In genomic region chr15:35078221-35078915, GRCh38 we compare ENCODE assay signal across 1 cellular context.
TF ChIP-seq lines count a peak whose summit lies in the region.

No MANE protein-coding gene starts in this region.

TF ChIP-seq in GM12878, 131 proteins besides CTCF, POLR2A, EP300 and RAD21 (continued from another document):
- TF ChIP-seq, protein P1, sequence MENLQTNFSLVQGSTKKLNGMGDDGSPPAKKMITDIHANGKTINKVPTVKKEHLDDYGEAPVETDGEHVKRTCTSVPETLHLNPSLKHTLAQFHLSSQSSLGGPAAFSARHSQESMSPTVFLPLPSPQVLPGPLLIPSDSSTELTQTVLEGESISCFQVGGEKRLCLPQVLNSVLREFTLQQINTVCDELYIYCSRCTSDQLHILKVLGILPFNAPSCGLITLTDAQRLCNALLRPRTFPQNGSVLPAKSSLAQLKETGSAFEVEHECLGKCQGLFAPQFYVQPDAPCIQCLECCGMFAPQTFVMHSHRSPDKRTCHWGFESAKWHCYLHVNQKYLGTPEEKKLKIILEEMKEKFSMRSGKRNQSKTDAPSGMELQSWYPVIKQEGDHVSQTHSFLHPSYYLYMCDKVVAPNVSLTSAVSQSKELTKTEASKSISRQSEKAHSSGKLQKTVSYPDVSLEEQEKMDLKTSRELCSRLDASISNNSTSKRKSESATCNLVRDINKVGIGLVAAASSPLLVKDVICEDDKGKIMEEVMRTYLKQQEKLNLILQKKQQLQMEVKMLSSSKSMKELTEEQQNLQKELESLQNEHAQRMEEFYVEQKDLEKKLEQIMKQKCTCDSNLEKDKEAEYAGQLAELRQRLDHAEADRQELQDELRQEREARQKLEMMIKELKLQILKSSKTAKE (IDR thresholded peaks at IDR 0.05; ENCODE audit: low read depth, poor library complexity, severe bottlenecking), result no peak
- TF ChIP-seq ESRRA (IDR thresholded peaks at IDR 0.05; ENCODE audit: low read length), result no peak
